2 cellular contexts compared by ENCODE assay signal in genomic region chr6:138237463-138237862, GRCh38.
TF ChIP-seq lines count a peak whose summit lies in the region.

No MANE protein-coding gene starts in this region.

TF ChIP-seq in GM23338, 12 proteins besides CTCF, POLR2A, EP300 and RAD21:
- no peak for TF ChIP-seq CREB1 (CRISPR knock-in tag; IDR thresholded peaks at IDR 0.05; ENCODE audit: low read depth)
- peak; percentile 86; the same call in 1 of the 2 replicates for TF ChIP-seq ZNF462 (CRISPR knock-in tag; IDR thresholded peaks at IDR 0.05)
- TF ChIP-seq, protein P1, sequence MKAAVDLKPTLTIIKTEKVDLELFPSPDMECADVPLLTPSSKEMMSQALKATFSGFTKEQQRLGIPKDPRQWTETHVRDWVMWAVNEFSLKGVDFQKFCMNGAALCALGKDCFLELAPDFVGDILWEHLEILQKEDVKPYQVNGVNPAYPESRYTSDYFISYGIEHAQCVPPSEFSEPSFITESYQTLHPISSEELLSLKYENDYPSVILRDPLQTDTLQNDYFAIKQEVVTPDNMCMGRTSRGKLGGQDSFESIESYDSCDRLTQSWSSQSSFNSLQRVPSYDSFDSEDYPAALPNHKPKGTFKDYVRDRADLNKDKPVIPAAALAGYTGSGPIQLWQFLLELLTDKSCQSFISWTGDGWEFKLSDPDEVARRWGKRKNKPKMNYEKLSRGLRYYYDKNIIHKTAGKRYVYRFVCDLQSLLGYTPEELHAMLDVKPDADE (IDR thresholded peaks at IDR 0.05), result no peak
- TF ChIP-seq STAT1 (IDR thresholded peaks at IDR 0.05; ENCODE audit: unreplicated experiment), result no peak

TF ChIP-seq in H1, 55 proteins besides CTCF, POLR2A, EP300 and RAD21:
- TF ChIP-seq SUZ12 (IDR thresholded peaks at IDR 0.05; ENCODE audit: low read length) (no peak), CEBPB (IDR thresholded peaks at IDR 0.05; ENCODE audit: low read depth, low read length) (no peak), SIN3A (conservative IDR thresholded peaks at IDR 0.05 in 1 of 2, IDR thresholded peaks at IDR 0.05 in 1 of 2; ENCODE audit: low read depth in 1 of 2, low read length in 2 of 2) (no peak), TAF7 (optimal IDR thresholded peaks at IDR 0.05; ENCODE audit: borderline replicate concordance, low read depth, low read length) (no peak), MAFK (IDR thresholded peaks at IDR 0.05; ENCODE audit: low read depth, low read length) (no peak), KDM1A (IDR thresholded peaks at IDR 0.05; ENCODE audit: borderline replicate concordance, low read length) (no peak), CHD7 (IDR thresholded peaks at IDR 0.05; ENCODE audit: insufficient replicate concordance, low read length) (no peak), SIRT6 (IDR thresholded peaks at IDR 0.05; ENCODE audit: low read length) (no peak), FOSL1 (IDR thresholded peaks at IDR 0.05; ENCODE audit: insufficient read depth, low read depth, low read length) (no peak), CREB1 (IDR thresholded peaks at IDR 0.05) (no peak), GTF2F1 (IDR thresholded peaks at IDR 0.05; ENCODE audit: borderline replicate concordance, low read depth, low read length) (no peak), PHF8 (conservative IDR thresholded peaks at IDR 0.05; ENCODE audit: low read depth, low read length) (no peak), CHD1 (IDR thresholded peaks at IDR 0.05; ENCODE audit: low read depth, low read length) (no peak), JUN (IDR thresholded peaks at IDR 0.05; ENCODE audit: low read depth, low read length) (no peak), TAF1 (IDR thresholded peaks at IDR 0.05; ENCODE audit: low read depth, low read length) (no peak), RFX5 (IDR thresholded peaks at IDR 0.05; ENCODE audit: borderline replicate concordance, low read depth, low read length) (no peak), SRF (IDR thresholded peaks at IDR 0.05; ENCODE audit: low read depth, low read length) (no peak)
- TF ChIP-seq, protein P2, sequence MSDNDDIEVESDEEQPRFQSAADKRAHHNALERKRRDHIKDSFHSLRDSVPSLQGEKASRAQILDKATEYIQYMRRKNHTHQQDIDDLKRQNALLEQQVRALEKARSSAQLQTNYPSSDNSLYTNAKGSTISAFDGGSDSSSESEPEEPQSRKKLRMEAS (IDR thresholded peaks at IDR 0.05), result no peak
